In genomic region chr7:121879544-121879943, GRCh38 we compare ENCODE assay signal across 30 cellular contexts. TPM values are rescaled to one million over a fixed set of nuclear protein-coding genes. Genes with fewer than 3 reads are reported as not detected.
"Had no signal": no experiment of that assay in that cellular context is flagged by ENCODE, and none has a peak within 500 bp of the region (broad histone marks: within the 10 kb centered on the region; RNA-seq: fewer than 3 reads in every experiment).

No MANE protein-coding gene starts in this region.

- H3K9me3 ChIP-seq: gastroesophageal sphincter, heart left ventricle, left lung, mucosa of descending colon, prostate gland, right atrium auricular region, stomach, thyroid gland, vagina had no signal

- H3K27ac Mint-ChIP-seq: immature natural killer cell; mesothelial cell of epicardium; naive B cell; natural killer cell treated with Interleukin-12 subunit alpha and Interleukin-12 subunit beta and Interleukin-15 and Interleukin-18, amount 100 ng/mL, for 72 hours; neural progenitor cell; stimulated activated effector memory CD8-positive, alpha-beta T cell treated with anti-CD3 and anti-CD28 coated beads, Interleukin-12 subunit alpha, Interleukin-12 subunit beta, amount 100 ng/mL, for 72 hours had no signal

- H3K4me3 Mint-ChIP-seq: immature natural killer cell; mesothelial cell of epicardium; naive B cell; natural killer cell treated with Interleukin-12 subunit alpha and Interleukin-12 subunit beta and Interleukin-15 and Interleukin-18, amount 100 ng/mL, for 72 hours; neural progenitor cell; stimulated activated effector memory CD8-positive, alpha-beta T cell treated with anti-CD3 and anti-CD28 coated beads, Interleukin-12 subunit alpha, Interleukin-12 subunit beta, amount 100 ng/mL, for 72 hours had no signal

- H3K4me1 ChIP-seq: gastroesophageal sphincter, heart left ventricle, left lung, prostate gland, right atrium auricular region, sigmoid colon, thyroid gland, vagina had no signal

- H3K4me3 ChIP-seq: gastroesophageal sphincter, heart left ventricle, hepatocyte, left lung, mucosa of descending colon, neural progenitor cell, prostate gland, right atrium auricular region, sigmoid colon, stomach, thyroid gland, vagina had no signal

- H3K9ac ChIP-seq: neural progenitor cell had no signal

- ATAC-seq: esophagus mucosa; gastroesophageal sphincter; heart left ventricle; left cardiac atrium; left lung; mucosa of descending colon; natural killer cell treated with Interleukin-12 subunit alpha and Interleukin-12 subunit beta and Interleukin-15 and Interleukin-18, amount 100 ng/mL, for 72 hours; stimulated activated effector memory CD8-positive, alpha-beta T cell treated with anti-CD3 and anti-CD28 coated beads, Interleukin-12 subunit alpha, Interleukin-12 subunit beta, amount 100 ng/mL, for 72 hours had no signal

- H3K36me3 ChIP-seq: gastroesophageal sphincter, heart left ventricle, left lung, prostate gland, right atrium auricular region, sigmoid colon, stomach, thyroid gland, vagina had no signal

- H3K27me3 ChIP-seq: neural progenitor cell, right atrium auricular region, thyroid gland, vagina had no signal

- H3K79me2 ChIP-seq: hepatocyte had no signal

- H3K27ac ChIP-seq: dorsolateral prefrontal cortex, epithelial cell of prostate, gastroesophageal sphincter, heart left ventricle, hepatocyte, left lung, prostate gland, right atrium auricular region, sigmoid colon, stomach, thyroid gland, vagina had no signal

- H3K4me2 ChIP-seq: hepatocyte had no signal

- H3K36me3 Mint-ChIP-seq: immature natural killer cell; mesothelial cell of epicardium; naive B cell; natural killer cell treated with Interleukin-12 subunit alpha and Interleukin-12 subunit beta and Interleukin-15 and Interleukin-18, amount 100 ng/mL, for 72 hours; stimulated activated effector memory CD8-positive, alpha-beta T cell treated with anti-CD3 and anti-CD28 coated beads, Interleukin-12 subunit alpha, Interleukin-12 subunit beta, amount 100 ng/mL, for 72 hours had no signal

- DNase-seq: dorsolateral prefrontal cortex; effector CD4-positive, alpha-beta T cell; foreskin fibroblast; heart left ventricle; immature natural killer cell; islet precursor cell; left cardiac atrium; left lung; mesenchymal stem cell; mucosa of descending colon; naive B cell; sigmoid colon; stimulated activated CD4-positive, alpha-beta T cell treated with anti-CD3 and anti-CD28 coated beads, Interleukin-2, amount 100 ng/mL, for 24 hours; stimulated activated CD4-positive, alpha-beta T cell treated with anti-CD3 and anti-CD28 coated beads, Interleukin-4, amount 100 ng/mL, for 24 hours; stimulated activated naive CD4-positive, alpha-beta T cell treated with Interleukin-2 at 50 U/mL for 16 hours; stomach; thyroid gland; trophoblast cell had no signal

- H3K4me1 Mint-ChIP-seq: immature natural killer cell; mesothelial cell of epicardium; naive B cell; stimulated activated effector memory CD8-positive, alpha-beta T cell treated with anti-CD3 and anti-CD28 coated beads, Interleukin-12 subunit alpha, Interleukin-12 subunit beta, amount 100 ng/mL, for 72 hours had no signal

- H2AFZ ChIP-seq: hepatocyte, neural progenitor cell had no signal

RNA-seq across cellular contexts. Expression of gene PTPRZ1, which starts 6.6 kb away (rescaled TPM):
- total RNA-seq: lung microvascular endothelial cell; natural killer cell treated with Interleukin-12 subunit alpha and Interleukin-12 subunit beta and Interleukin-15 and Interleukin-18, amount 100 ng/mL, for 72 hours had no signal
- polyA plus RNA-seq: immature natural killer cell had no signal
